9 cellular contexts compared by ENCODE assay signal in genomic region chr16:49620158-49620867, GRCh38.
DNase-seq lines count a peak whose midpoint lies in the region; ATAC-seq, FAIRE-seq and TF ChIP-seq lines count a peak whose summit lies in the region.
"Had no signal": no experiment of that assay in that cellular context is flagged by ENCODE, and none has a peak within 500 bp of the region (broad histone marks: within the 10 kb centered on the region; RNA-seq: fewer than 3 reads in every experiment).

No MANE protein-coding gene starts in this region.

- TF ChIP-seq CTCF in body of pancreas (IDR thresholded peaks at IDR 0.05) (no peak), stomach (IDR thresholded peaks at IDR 0.05) (no peak)

- ATAC-seq in body of pancreas = peak; percentile 72
- ATAC-seq in HG02798 (IDR thresholded peaks at IDR 0.05; ENCODE audit: poor library complexity, unreplicated experiment) = no peak

- no peak overlapping the region for H3K4me3 Mint-ChIP-seq in activated CD4-positive, alpha-beta T cell treated with anti-CD3 and anti-CD28 coated beads, Interleukin-2, amount 10 ng/mL, durations not matched to agents 24 days and 14 days

- H3K9me3 ChIP-seq in body of pancreas (no peaks in the 10 kb centered on the region), stomach (no peaks in the 10 kb centered on the region)

- no peak for TF ChIP-seq POLR2A in H54 (IDR thresholded peaks at IDR 0.05; ENCODE audit: low read depth, low read length)
- TF ChIP-seq POLR2A in body of pancreas (IDR thresholded peaks at IDR 0.05) = no peak
- no peak for TF ChIP-seq POLR2A in stomach (IDR thresholded peaks at IDR 0.05)

- intact Hi-C loops in body of pancreas (cut with DNase I) = no loop called here
- intact Hi-C loops in stomach (cut with DNase I; ENCODE audit: low total_unique reads) = no loop called here
- intact Hi-C loops in activated CD4-positive, alpha-beta T cell treated with anti-CD3 and anti-CD28 coated beads, Interleukin-2, amount 10 ng/mL, durations not matched to agents 24 days and 14 days (cut with micrococcal nuclease) = no loop called here

- no peaks in the 10 kb centered on the region for H3K4me1 Mint-ChIP-seq in activated CD4-positive, alpha-beta T cell treated with anti-CD3 and anti-CD28 coated beads, Interleukin-2, amount 10 ng/mL, durations not matched to agents 24 days and 14 days

- H3K27me3 Mint-ChIP-seq in activated CD4-positive, alpha-beta T cell treated with anti-CD3 and anti-CD28 coated beads, Interleukin-2, amount 10 ng/mL, durations not matched to agents 24 days and 14 days = no peaks in the 10 kb centered on the region

- H3K4me1 ChIP-seq in body of pancreas (peaks cover 20% of the 10 kb centered on the region), stomach (peaks cover 0 to 16% (median 14%) of the 10 kb centered on the region in 4 donors)

- no peak overlapping the region for H3K27ac Mint-ChIP-seq in activated CD4-positive, alpha-beta T cell treated with anti-CD3 and anti-CD28 coated beads, Interleukin-2, amount 10 ng/mL, durations not matched to agents 24 days and 14 days

- no peaks in the 10 kb centered on the region for H3K9me3 Mint-ChIP-seq in activated CD4-positive, alpha-beta T cell treated with anti-CD3 and anti-CD28 coated beads, Interleukin-2, amount 10 ng/mL, durations not matched to agents 24 days and 14 days

- no peak for TF ChIP-seq EP300 in stomach (IDR thresholded peaks at IDR 0.05)

- no peak for FAIRE-seq in H54 (lab: Jason Lieb, UNC)

- 27 to 34% methylated on average over 10 to 11 of the region's 11 CpGs for WGBS in body of pancreas, 2 donors
- 21 to 51% (median 31%) methylated on average over 5 to 11 of the region's 11 CpGs for WGBS in stomach, 5 donors

- H3K4me3 ChIP-seq in body of pancreas (no peak overlapping the region), stomach (no peak overlapping the region)
- H3K4me3 ChIP-seq: SK-N-MC had no signal

- DNase-seq in H54 (ENCODE audit: insufficient read length, low spot score) (peak; percentile 57), body of pancreas (peak; percentile 59 to 84 (median 74)), stomach (peak; percentile 72), NCI-H128 (lab: John Stamatoyannopoulos, UW; ENCODE audit: unreplicated experiment) (no peak), DMS79 (lab: John Stamatoyannopoulos, UW) (no peak)
- DNase-seq in activated CD4-positive, alpha-beta T cell treated with anti-CD3 and anti-CD28 coated beads, Interleukin-2, amount 10 ng/mL, durations not matched to agents 24 days and 14 days = no peak

- H3K36me3 ChIP-seq in body of pancreas (replicated peaks in 1 of 2; ENCODE audit: insufficient read depth in 1 of 2, low read depth in 2 of 2) = no peaks in the 10 kb centered on the region
- no peaks in the 10 kb centered on the region for H3K36me3 ChIP-seq in stomach

- peak overlapping the region in 2 of 4 donors; percentile 29 to 41 for H3K27ac ChIP-seq in body of pancreas
- peak overlapping the region; percentile 54 for H3K27ac ChIP-seq in layer of hippocampus (ENCODE audit: low read depth, low read length)
- H3K27ac ChIP-seq in stomach = peak overlapping the region in 4 of 5 donors; percentile 47 to 70 (median 55)
- H3K27ac ChIP-seq: SK-N-MC had no signal

- no peaks in the 10 kb centered on the region for H3K27me3 ChIP-seq in body of pancreas
- H3K27me3 ChIP-seq in layer of hippocampus (ENCODE audit: control insufficient read depth, insufficient read depth, low read length) = no peaks in the 10 kb centered on the region
- H3K27me3 ChIP-seq in stomach = no peaks in the 10 kb centered on the region

- no peaks in the 10 kb centered on the region for H3K36me3 Mint-ChIP-seq in activated CD4-positive, alpha-beta T cell treated with anti-CD3 and anti-CD28 coated beads, Interleukin-2, amount 10 ng/mL, durations not matched to agents 24 days and 14 days (ENCODE audit: low read depth)

Comparison
In these comparisons a context has a peak if more than half of its experiments do, and no peak if none do; other contexts are left out.
1. DNase-seq: peak in H54 (single experiment), body of pancreas (4 of 4) and stomach (single experiment); none in activated CD4-positive, alpha-beta T cell treated with anti-CD3 and anti-CD28 coated beads, Interleukin-2, amount 10 ng/mL, durations not matched to agents 24 days and 14 days (single experiment), NCI-H128 (single experiment) and DMS79 (single experiment).